25 cellular contexts compared by ENCODE assay signal in the genomic region with DNA sequence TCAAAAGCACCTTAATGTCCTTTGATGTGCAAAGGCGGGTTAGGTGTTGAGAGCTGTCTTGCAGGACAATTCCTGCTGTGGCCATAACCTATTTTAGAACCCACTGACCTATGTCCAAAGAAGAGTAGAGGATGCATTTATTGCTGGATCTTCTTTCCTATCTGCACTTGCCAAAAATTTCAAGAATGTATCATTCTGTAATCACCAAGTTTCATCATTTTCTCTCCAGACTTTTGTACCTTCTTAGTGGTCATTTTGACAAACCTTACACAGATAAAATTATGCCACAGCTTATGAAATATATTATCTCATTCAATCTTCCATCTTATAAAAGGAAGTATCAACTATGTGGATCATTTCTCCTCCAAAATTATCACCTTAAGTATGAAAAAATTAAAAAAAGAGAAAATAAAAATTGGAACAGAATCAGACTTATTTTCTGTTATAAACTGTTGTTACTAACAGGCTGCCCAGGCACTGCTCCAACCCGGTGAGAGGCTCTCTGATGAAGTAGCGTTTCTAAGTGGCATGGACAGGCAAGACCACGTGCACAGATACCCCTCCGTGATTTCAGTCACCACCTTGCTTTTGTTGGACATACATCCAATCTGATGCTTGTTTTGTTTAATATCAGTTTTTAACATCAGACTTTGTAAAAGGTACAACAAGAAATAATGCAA.
A peak's percentile ranks its signal among the peaks of the same experiment; 100 is the strongest.
DNase-seq lines count a peak whose midpoint lies in the region; ATAC-seq, FAIRE-seq and TF ChIP-seq lines count a peak whose summit lies in the region.
"Had no signal": no experiment of that assay in that cellular context is flagged by ENCODE, and none has a peak within 500 bp of the region (broad histone marks: within the 10 kb centered on the region; RNA-seq: fewer than 3 reads in every experiment).

No MANE protein-coding gene starts in this region.

- H3K9me3 ChIP-seq in astrocyte (ENCODE audit: insufficient read depth, low read depth, low read length): no peaks in the 10 kb centered on the region
- H3K9me3 ChIP-seq in right lobe of liver: no peaks in the 10 kb centered on the region
- H3K9me3 ChIP-seq: BLaER1, spleen, upper lobe of left lung had no signal

- no peaks in the 10 kb centered on the region for H3K79me2 ChIP-seq in astrocyte (ENCODE audit: insufficient read depth, low read length)

- H3K27ac ChIP-seq in astrocyte (ENCODE audit: low read depth, low read length) (no peak overlapping the region), right lobe of liver (peak overlapping the region; percentile 95 to 99 (median 99)), caudate nucleus (ENCODE audit: low read depth, low read length) (no peak overlapping the region)
- H3K27ac ChIP-seq: 22Rv1, BLaER1, brain microvascular endothelial cell, spleen, upper lobe of left lung had no signal

- no peak for ATAC-seq in right lobe of liver
- ATAC-seq: K562; natural killer cell treated with Interleukin-12 subunit alpha and Interleukin-12 subunit beta and Interleukin-15 and Interleukin-18, amount 100 ng/mL, for 72 hours had no signal

- H2AFZ ChIP-seq in astrocyte (ENCODE audit: low read depth, low read length): no peak overlapping the region

- H3K36me3 Mint-ChIP-seq in astrocyte (ENCODE audit: low read depth, unreplicated experiment) (no peaks in the 10 kb centered on the region), type B pancreatic cell (no peaks in the 10 kb centered on the region)
- H3K36me3 Mint-ChIP-seq: natural killer cell treated with Interleukin-12 subunit alpha and Interleukin-12 subunit beta and Interleukin-15 and Interleukin-18, amount 100 ng/mL, for 72 hours had no signal

- H3K4me3 ChIP-seq in astrocyte (ENCODE audit: insufficient read depth, low read depth, low read length) (no peak overlapping the region), right lobe of liver (no peak overlapping the region)
- H3K4me3 ChIP-seq: BLaER1, K562, spleen, upper lobe of left lung had no signal

- no peak for TF ChIP-seq CTCF in astrocyte (IDR thresholded peaks at IDR 0.05; ENCODE audit: insufficient read depth, low read depth, low read length)
- no peak for TF ChIP-seq CTCF in right lobe of liver (IDR thresholded peaks at IDR 0.05)
- TF ChIP-seq CTCF in type B pancreatic cell (conservative IDR thresholded peaks at IDR 0.05): no peak

- intact Hi-C loops in right lobe of liver (cut with DNase I): no loop called here

- H3K4me3 Mint-ChIP-seq in astrocyte (ENCODE audit: unreplicated experiment): no peak overlapping the region
- no peak overlapping the region for H3K4me3 Mint-ChIP-seq in type B pancreatic cell
- H3K4me3 Mint-ChIP-seq: activated naive CD8-positive, alpha-beta T cell treated with anti-CD3 and anti-CD28 coated beads, Interleukin-2, amount 10 ng/mL, durations not matched to agents 7 days and 5 days; natural killer cell treated with Interleukin-12 subunit alpha and Interleukin-12 subunit beta and Interleukin-15 and Interleukin-18, amount 100 ng/mL, for 72 hours; stimulated activated naive CD8-positive, alpha-beta T cell treated with anti-CD3 and anti-CD28 coated beads, Interleukin-15, Interleukin-2, amounts not matched to agents 100 ng/mL and 50 ng/mL, for 24 hours had no signal

- H3K27me3 ChIP-seq in astrocyte (ENCODE audit: insufficient read depth, low read length): no peaks in the 10 kb centered on the region
- no peaks in the 10 kb centered on the region for H3K27me3 ChIP-seq in right lobe of liver
- H3K27me3 ChIP-seq: BLaER1, brain microvascular endothelial cell, spleen, upper lobe of left lung had no signal

- no peaks in the 10 kb centered on the region for H4K20me1 ChIP-seq in astrocyte (ENCODE audit: insufficient read depth, low read length)
- H4K20me1 ChIP-seq: BLaER1 had no signal

- H3K9me3 Mint-ChIP-seq in astrocyte (ENCODE audit: unreplicated experiment) (no peaks in the 10 kb centered on the region), type B pancreatic cell (no peaks in the 10 kb centered on the region)
- H3K9me3 Mint-ChIP-seq: activated naive CD8-positive, alpha-beta T cell treated with anti-CD3 and anti-CD28 coated beads, Interleukin-2, amount 10 ng/mL, durations not matched to agents 7 days and 5 days; natural killer cell treated with Interleukin-12 subunit alpha and Interleukin-12 subunit beta and Interleukin-15 and Interleukin-18, amount 100 ng/mL, for 72 hours; stimulated activated naive CD8-positive, alpha-beta T cell treated with anti-CD3 and anti-CD28 coated beads, Interleukin-15, Interleukin-2, amounts not matched to agents 100 ng/mL and 50 ng/mL, for 24 hours had no signal

- peaks cover 19% of the 10 kb centered on the region for H3K4me1 Mint-ChIP-seq in astrocyte (ENCODE audit: low read depth, unreplicated experiment)
- H3K4me1 Mint-ChIP-seq in type B pancreatic cell (ENCODE audit: unreplicated experiment): peaks cover 44% of the 10 kb centered on the region

- DNase-seq in DMS79 treated with DMSO at 0.1 percent for 48 hours (lab: John Stamatoyannopoulos, UW) (peak; percentile 67), DMS79 (lab: John Stamatoyannopoulos, UW) (no peak), astrocyte (ENCODE audit: low read depth) (no peak), right lobe of liver (no peak), type B pancreatic cell (ENCODE audit: extremely low spot score, unreplicated experiment) (no peak), NCI-H1417 (lab: John Stamatoyannopoulos, UW) (no peak), caudate nucleus (lab: John Stamatoyannopoulos, UW) (no peak), UCSD-AML1 (lab: John Stamatoyannopoulos, UW; ENCODE audit: unreplicated experiment) (no peak)
- DNase-seq: activated CD4-positive, alpha-beta T cell treated with anti-CD3 and anti-CD28 coated beads, Interleukin-2, amount 50 U/mL, for 4 hours; activated CD8-positive, alpha-beta memory T cell treated with anti-CD3 and anti-CD28 coated beads, Interleukin-2, amount 50 U/mL, for 48 hours; activated naive CD8-positive, alpha-beta T cell treated with anti-CD3 and anti-CD28 coated beads, Interleukin-2, amount 10 ng/mL, durations not matched to agents 7 days and 5 days; brain microvascular endothelial cell; cortex of kidney; GDM1; mesendoderm; NCI-H1694; spleen; stimulated activated CD4-positive, alpha-beta T cell treated with anti-CD3 and anti-CD28 coated beads, Interleukin-4, amount 100 ng/mL, for 24 hours; upper lobe of left lung had no signal

- no peak overlapping the region for H3K27ac Mint-ChIP-seq in astrocyte (ENCODE audit: unreplicated experiment)
- peak overlapping the region; percentile 22 for H3K27ac Mint-ChIP-seq in type B pancreatic cell
- H3K27ac Mint-ChIP-seq: activated naive CD8-positive, alpha-beta T cell treated with anti-CD3 and anti-CD28 coated beads, Interleukin-2, amount 10 ng/mL, durations not matched to agents 7 days and 5 days; natural killer cell treated with Interleukin-12 subunit alpha and Interleukin-12 subunit beta and Interleukin-15 and Interleukin-18, amount 100 ng/mL, for 72 hours; progenitor cell of endocrine pancreas; stimulated activated naive CD8-positive, alpha-beta T cell treated with anti-CD3 and anti-CD28 coated beads, Interleukin-15, Interleukin-2, amounts not matched to agents 100 ng/mL and 50 ng/mL, for 24 hours had no signal

- H3K36me3 ChIP-seq in astrocyte (ENCODE audit: insufficient read depth, low read length) (no peaks in the 10 kb centered on the region), right lobe of liver (no peaks in the 10 kb centered on the region)
- H3K36me3 ChIP-seq: BLaER1, brain microvascular endothelial cell, spleen, upper lobe of left lung had no signal

- no peak overlapping the region for H3K9ac ChIP-seq in astrocyte (ENCODE audit: low read length)
- H3K9ac ChIP-seq: BLaER1 had no signal

- H3K27me3 Mint-ChIP-seq in astrocyte (ENCODE audit: low read depth, unreplicated experiment) (peaks cover 3% of the 10 kb centered on the region), type B pancreatic cell (no peaks in the 10 kb centered on the region)
- H3K27me3 Mint-ChIP-seq: natural killer cell treated with Interleukin-12 subunit alpha and Interleukin-12 subunit beta and Interleukin-15 and Interleukin-18, amount 100 ng/mL, for 72 hours; progenitor cell of endocrine pancreas had no signal

- TF ChIP-seq POLR2A in right lobe of liver (IDR thresholded peaks at IDR 0.05): no peak

- WGBS in right lobe of liver (ENCODE audit: insufficient coverage, low coverage, low lambda C conversion rate, missing lambda C conversion rate): 68% methylated on average over 5 of the region's 5 CpGs

- H3K4me1 ChIP-seq in astrocyte (ENCODE audit: insufficient read depth, low read length) (peaks cover 11% of the 10 kb centered on the region), right lobe of liver (peaks cover 0 to 75% (median 26%) of the 10 kb centered on the region in 4 donors)

- H3K4me2 ChIP-seq in astrocyte (ENCODE audit: low read length): no peak overlapping the region
- H3K4me2 ChIP-seq: BLaER1 had no signal

- peak; percentile 39 for FAIRE-seq in astrocyte (lab: Jason Lieb, UNC)
- FAIRE-seq: K562 had no signal

Comparison
In these comparisons a context has a peak if more than half of its experiments do, and no peak if none do; other contexts are left out.
1. H3K27ac ChIP-seq: peak in right lobe of liver (3 of 3); none in astrocyte (single experiment) and caudate nucleus (single experiment).